ENCODE assay signal across 19 cellular contexts in the genomic region with DNA sequence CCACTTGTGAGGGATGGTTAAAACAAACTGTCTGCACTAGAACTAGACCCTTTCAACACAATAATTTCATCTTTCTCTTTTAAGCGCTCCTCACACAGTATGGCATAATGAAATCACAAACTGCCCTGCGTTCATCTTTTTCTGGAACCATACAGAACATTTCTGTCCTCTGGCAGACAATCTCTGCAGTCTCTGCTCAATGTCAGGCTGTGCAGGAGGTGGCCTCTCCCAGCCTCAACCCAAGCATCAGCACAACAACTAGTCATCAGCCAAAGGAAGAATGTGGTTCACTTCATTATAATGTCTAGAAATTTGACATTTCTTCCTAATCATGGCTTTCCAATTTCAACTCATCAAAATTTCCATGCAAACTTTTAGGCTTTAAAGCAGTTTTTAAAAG.
"Had no signal": no experiment of that assay in that cellular context is flagged by ENCODE, and none has a peak within 500 bp of the region (broad histone marks: within the 10 kb centered on the region; RNA-seq: fewer than 3 reads in every experiment).

No MANE protein-coding gene starts in this region.

- H3K9ac ChIP-seq: parathyroid adenoma had no signal

- DNase-seq: colonic mucosa; effector CD8-positive, alpha-beta T cell; endodermal cell; esophagus squamous epithelium; left cardiac atrium; left lung; mucosa of descending colon; naive thymus-derived CD8-positive, alpha-beta T cell; right cardiac atrium; stimulated activated CD4-positive, alpha-beta T cell treated with anti-CD3 and anti-CD28 coated beads, Interleukin-15, amount 100 ng/mL, for 24 hours; stimulated activated CD4-positive, alpha-beta T cell treated with anti-CD3 and anti-CD28 coated beads, Interleukin-2, amount 100 ng/mL, for 48 hours; stimulated activated naive B cell treated with anti-CD40 and anti-IgM and Interleukin-4, amounts not matched to agents 10 μg/mL and 1 μg/mL and 100 μg/mL, for 72 hours; stimulated activated naive CD8-positive, alpha-beta T cell treated with anti-CD3 and anti-CD28 coated beads, Interleukin-15, amount 100 ng/mL, for 72 hours; trophoblast cell had no signal

- H2AFZ ChIP-seq: parathyroid adenoma had no signal

- H3K79me2 ChIP-seq: parathyroid adenoma had no signal

- ATAC-seq: left cardiac atrium; left lung; mucosa of descending colon; naive thymus-derived CD8-positive, alpha-beta T cell; stimulated activated naive B cell treated with anti-CD40 and anti-IgM and Interleukin-4, amounts not matched to agents 10 μg/mL and 1 μg/mL and 100 μg/mL, for 72 hours; stimulated activated naive CD8-positive, alpha-beta T cell treated with anti-CD3 and anti-CD28 coated beads, Interleukin-15, amount 100 ng/mL, for 72 hours had no signal

- H3K27me3 ChIP-seq: colonic mucosa, esophagus squamous epithelium, left lung, suprapubic skin, vagina had no signal

- H3K36me3 ChIP-seq: colonic mucosa, esophagus squamous epithelium, left lung, prostate gland, suprapubic skin, vagina had no signal

- H3K27ac ChIP-seq: colonic mucosa, esophagus squamous epithelium, parathyroid adenoma, prostate gland, skin epidermis, suprapubic skin, vagina had no signal

- H3K9me3 ChIP-seq: colonic mucosa, esophagus squamous epithelium, left lung, mucosa of descending colon, prostate gland, suprapubic skin, vagina had no signal

- H3K4me3 ChIP-seq: colonic mucosa, esophagus squamous epithelium, left lung, mucosa of descending colon, prostate gland, skin epidermis, suprapubic skin, vagina had no signal

- H3K4me1 ChIP-seq: colonic mucosa, esophagus squamous epithelium, left lung, parathyroid adenoma, prostate gland, suprapubic skin, vagina had no signal
